In genomic region chr16:30187971-30188561, GRCh38 we compare ENCODE assay signal across 1 cellular context.
TF ChIP-seq lines count a peak whose summit lies in the region.

No MANE protein-coding gene starts in this region.

TF ChIP-seq in SK-N-SH treated with all-trans-retinoic acid at 6 μM for 48 hours, 23 proteins besides CTCF, POLR2A, EP300 and RAD21:
- no peak for TF ChIP-seq GLIS3 (CRISPR knock-in tag; IDR thresholded peaks at IDR 0.05)
TF ChIP-seq in SK-N-SH treated with all-trans-retinoic acid at 6 μM for 48 hours: peak in this region for 0.
